ENCODE assay signal across 8 cellular contexts in the genomic region with DNA sequence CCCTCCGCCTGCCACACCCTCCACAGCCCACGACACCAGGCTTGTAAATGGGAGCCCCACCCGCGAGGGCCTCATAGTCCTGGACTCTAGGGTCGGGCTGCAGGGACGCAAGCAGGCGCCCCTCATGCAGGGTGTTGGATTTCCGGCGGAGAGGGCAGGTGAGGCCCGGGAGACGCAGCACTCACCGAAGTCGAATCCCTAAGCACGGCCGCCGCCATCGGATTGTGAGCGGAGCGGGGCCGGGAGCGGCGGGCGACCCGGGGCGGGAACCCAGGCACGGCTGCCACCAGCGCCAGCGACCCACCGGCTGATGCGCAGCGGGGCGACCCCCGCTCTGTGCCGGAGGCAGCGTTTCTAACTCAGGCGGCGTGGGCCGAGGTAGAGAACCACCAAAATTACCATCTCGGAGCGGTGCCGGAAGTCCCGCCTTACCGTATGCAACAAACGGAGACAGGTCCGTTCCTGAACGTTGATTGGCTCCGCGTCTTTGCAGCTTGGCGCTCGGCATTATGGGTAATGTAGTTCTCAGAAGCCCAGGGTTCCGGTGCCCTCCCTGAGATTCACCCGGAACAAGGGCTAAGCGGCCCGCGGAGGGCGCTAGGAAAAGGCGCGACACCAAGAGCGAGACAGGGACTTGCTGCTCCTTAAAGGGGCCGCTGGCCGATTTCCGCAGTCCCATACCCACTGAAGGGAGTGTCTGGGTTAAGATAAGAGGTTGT. TPM values are rescaled to one million over a fixed set of nuclear protein-coding genes. Genes with fewer than 3 reads are reported as not detected.
DNase-seq lines count a peak whose midpoint lies in the region; ATAC-seq and TF ChIP-seq lines count a peak whose summit lies in the region.

A gene (minus strand): TSS at position 425 of the 719 bp plus-strand sequence. CDS start 207 bp downstream, at position 218.

- peaks cover 32 to 41% of the 10 kb centered on the region in 2 donors for H3K9me3 Mint-ChIP-seq in activated T-cell treated with anti-CD3 and anti-CD28 coated beads, Interleukin-2, amount 50 U/mL, for 72 hours

- H3K4me3 ChIP-seq in esophagus squamous epithelium: peak within 1 kb of the TSS; percentile 59 to 92 (median 78)
- peak within 1 kb of the TSS; percentile 78 to 99 for H3K4me3 ChIP-seq in muscle layer of duodenum (ENCODE audit: low read depth in 1 of 2, low read length in 2 of 2)

- TF ChIP-seq CTCF in esophagus squamous epithelium (IDR thresholded peaks at IDR 0.05): peak in 1 of 6 experiments; percentile 24

- H3K4me1 ChIP-seq in esophagus squamous epithelium (peaks cover 13 to 24% (median 20%) of the 10 kb centered on the region in 3 donors), muscle layer of duodenum (ENCODE audit: control insufficient read depth in 1 of 2, insufficient read depth in 2 of 2, low read length in 2 of 2) (peaks cover 6 to 20% of the 10 kb centered on the region in 2 donors)

- peak in 1 of 4 donors; percentile 23 for TF ChIP-seq POLR2A in esophagus squamous epithelium (IDR thresholded peaks at IDR 0.05)

- peaks cover 0 to 66% (median 47%) of the 10 kb centered on the region in 3 donors for H3K9me3 ChIP-seq in esophagus squamous epithelium
- H3K9me3 ChIP-seq in muscle layer of duodenum (ENCODE audit: control insufficient read depth in 1 of 2, low read length in 2 of 2): peaks cover 37 to 47% of the 10 kb centered on the region in 2 donors

- H3K27ac Mint-ChIP-seq in activated T-cell treated with anti-CD3 and anti-CD28 coated beads, Interleukin-2, amount 50 U/mL, for 72 hours: peak within 1 kb of the TSS; percentile 40

- H3K4me3 Mint-ChIP-seq in activated T-cell treated with anti-CD3 and anti-CD28 coated beads, Interleukin-2, amount 50 U/mL, for 72 hours: peak within 1 kb of the TSS; percentile 84 to 85

- intact Hi-C loops in esophagus squamous epithelium (cut with DNase I): no loop called here

- no peaks in the 10 kb centered on the region for H3K27me3 Mint-ChIP-seq in activated T-cell treated with anti-CD3 and anti-CD28 coated beads, Interleukin-2, amount 50 U/mL, for 72 hours (ENCODE audit: low read depth)

- peaks cover 23% of the 10 kb centered on the region for H3K4me1 Mint-ChIP-seq in activated T-cell treated with anti-CD3 and anti-CD28 coated beads, Interleukin-2, amount 50 U/mL, for 72 hours (ENCODE audit: low read depth)

- ATAC-seq in GM21737 (IDR thresholded peaks at IDR 0.05; ENCODE audit: unreplicated experiment): peak; percentile 83
- ATAC-seq in activated T-cell treated with anti-CD3 and anti-CD28 coated beads, Interleukin-2, amount 50 U/mL, for 72 hours (replicated peaks in 1 of 2): peak; percentile 94

- peaks cover 22 to 37% (median 22%) of the 10 kb centered on the region in 3 donors for H3K36me3 ChIP-seq in esophagus squamous epithelium
- H3K36me3 ChIP-seq in muscle layer of duodenum (ENCODE audit: control insufficient read depth in 1 of 2, insufficient read depth in 2 of 2, low read length in 2 of 2): peaks cover 29 to 40% of the 10 kb centered on the region in 2 donors

- WGBS in esophagus squamous epithelium, 2 donors: 0 to 1% methylated on average over 10 to 16 of the region's 62 CpGs

- H3K36me3 Mint-ChIP-seq in activated T-cell treated with anti-CD3 and anti-CD28 coated beads, Interleukin-2, amount 50 U/mL, for 72 hours (ENCODE audit: insufficient read depth in 2 of 2): peaks cover 53 to 68% of the 10 kb centered on the region in 2 donors

- no peaks in the 10 kb centered on the region for H3K27me3 ChIP-seq in esophagus squamous epithelium
- H3K27me3 ChIP-seq in muscle layer of duodenum (ENCODE audit: low read depth, low read length): no peaks in the 10 kb centered on the region

- DNase-seq in DMS79 treated with DMSO at 0.1 percent for 48 hours (lab: John Stamatoyannopoulos, UW) (peak; percentile 98), KG1 (lab: John Stamatoyannopoulos, UW) (peak; percentile 98), esophagus squamous epithelium (lab: John Stamatoyannopoulos, UW) (peak; percentile 88)
- DNase-seq in activated T-cell treated with anti-CD3 and anti-CD28 coated beads, Interleukin-2, amount 50 U/mL, for 72 hours: peak; percentile 95 to 97
- DNase-seq in stimulated activated CD8-positive, alpha-beta memory T cell treated with anti-CD3 and anti-CD28 coated beads, Interleukin-7, amount 100 ng/mL, for 24 hours (ENCODE audit: low read depth): peak; percentile 82

- peak within 1 kb of the TSS; percentile 78 to 91 (median 81) for H3K27ac ChIP-seq in esophagus squamous epithelium
- H3K27ac ChIP-seq in muscle layer of duodenum (ENCODE audit: low read length): no peak within 1 kb of the TSS

TF ChIP-seq in PFSK-1, 5 proteins besides CTCF, POLR2A, EP300 and RAD21:
- no peak for TF ChIP-seq SIN3A (IDR thresholded peaks at IDR 0.05; ENCODE audit: borderline replicate concordance, insufficient read depth, low read length)
- peak; percentile 50; the same call in 1 of the 2 replicates for TF ChIP-seq POLR2AphosphoS5 (IDR thresholded peaks at IDR 0.05; ENCODE audit: low read depth, low read length)
- TF ChIP-seq FOXP2 (optimal IDR thresholded peaks at IDR 0.05; ENCODE audit: borderline replicate concordance, extremely low read depth, extremely low read length, insufficient read depth): peak; percentile 15

RNA-seq across cellular contexts. Expression of the gene that starts here (rescaled TPM):
- polyA plus RNA-seq in PFSK-1 (2012; ENCODE audit: insufficient read length, low read depth): 1.6 TPM
- total RNA-seq in activated T-cell treated with anti-CD3 and anti-CD28 coated beads, Interleukin-2, amount 50 U/mL, for 72 hours: 1 to 10 TPM; 3.2 to 5.5 TPM
- total RNA-seq in esophagus squamous epithelium: 1 to 10 TPM; 1.6 to 6.5 (median 3.9) TPM
